In the genomic region with DNA sequence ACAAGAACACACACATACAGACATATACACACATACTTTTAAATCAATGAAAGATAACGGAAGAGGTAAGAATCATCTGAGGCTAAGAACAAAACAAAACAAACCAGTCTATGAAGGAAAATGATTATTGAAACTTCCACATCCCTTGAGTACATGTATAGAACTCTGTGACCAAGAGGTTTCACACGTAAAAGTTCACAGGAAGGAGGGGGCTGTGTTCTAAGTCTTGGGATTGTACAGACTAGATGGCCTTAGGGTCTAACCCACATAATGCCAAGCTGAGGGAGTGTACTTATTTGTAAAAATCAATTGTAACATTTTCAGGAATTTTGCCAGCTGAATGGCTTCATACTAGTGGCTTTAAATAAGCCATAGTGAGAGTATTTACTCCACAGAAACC, we compare ENCODE assay signal across 22 cellular contexts.
"Had no signal": no experiment of that assay in that cellular context is flagged by ENCODE, and none has a peak within 500 bp of the region (broad histone marks: within the 10 kb centered on the region; RNA-seq: fewer than 3 reads in every experiment).

No MANE protein-coding gene starts in this region.

- H3K36me3 Mint-ChIP-seq: activated CD8-positive, alpha-beta memory T cell treated with anti-CD3 and anti-CD28 coated beads, Interleukin-2, amount 10 ng/mL, durations not matched to agents 7 days and 5 days had no signal

- H3K4me3 Mint-ChIP-seq: activated B cell treated with CpG ODN at 0.5 μM for 24 hours; activated CD8-positive, alpha-beta memory T cell treated with anti-CD3 and anti-CD28 coated beads, Interleukin-2, amount 10 ng/mL, durations not matched to agents 7 days and 5 days; activated naive CD8-positive, alpha-beta T cell treated with anti-CD3 and anti-CD28 coated beads, Interleukin-2, amount 10 ng/mL, durations not matched to agents 7 days and 5 days; central memory CD8-positive, alpha-beta T cell had no signal

- H3K27ac Mint-ChIP-seq: activated B cell treated with CpG ODN at 0.5 μM for 24 hours; activated CD8-positive, alpha-beta memory T cell treated with anti-CD3 and anti-CD28 coated beads, Interleukin-2, amount 10 ng/mL, durations not matched to agents 7 days and 5 days; activated naive CD8-positive, alpha-beta T cell treated with anti-CD3 and anti-CD28 coated beads, Interleukin-2, amount 10 ng/mL, durations not matched to agents 7 days and 5 days; activated T-helper 2 cell treated with anti-CD3 and anti-CD28 coated beads, Interferon-gamma antibody, Interleukin-2, Interleukin-4, amounts not matched to agents 10 μg/mL and 5 μg/mL and 100 μg/mL, durations not matched to agents 14 hours and 24 hours and 36 hours had no signal

- H3K27me3 Mint-ChIP-seq: activated CD8-positive, alpha-beta memory T cell treated with anti-CD3 and anti-CD28 coated beads, Interleukin-2, amount 10 ng/mL, durations not matched to agents 7 days and 5 days; activated naive CD8-positive, alpha-beta T cell treated with anti-CD3 and anti-CD28 coated beads, Interleukin-2, amount 10 ng/mL, durations not matched to agents 7 days and 5 days had no signal

- ATAC-seq: activated CD8-positive, alpha-beta memory T cell treated with anti-CD3 and anti-CD28 coated beads, Interleukin-2, amount 10 ng/mL, durations not matched to agents 7 days and 5 days; body of pancreas had no signal

- DNase-seq: activated B cell treated with CpG ODN at 0.5 μM for 24 hours; activated CD4-positive, alpha-beta T cell treated with anti-CD3 and anti-CD28 coated beads, Interleukin-2, amount 50 U/mL, for 1 hour; activated CD8-positive, alpha-beta memory T cell treated with anti-CD3 and anti-CD28 coated beads, Interleukin-2, amount 10 ng/mL, durations not matched to agents 7 days and 5 days; activated gamma-delta T cell treated with Interleukin-2 at 50 U/mL for 16 hours; activated naive CD8-positive, alpha-beta T cell treated with anti-CD3 and anti-CD28 coated beads, Interleukin-2, amount 10 ng/mL, durations not matched to agents 7 days and 5 days; activated T-cell treated with anti-CD3 and anti-CD28 coated beads, Interleukin-2, amount 50 U/mL, for 48 hours; body of pancreas; MG63; MV-4-11; NCI-H1092 treated with DMSO at 0.1 percent for 48 hours; NCI-H1417 treated with DMSO at 0.1 percent for 48 hours; NCI-H1694; NCI-H2029 treated with DMSO at 0.1 percent for 48 hours; NCI-H345; NCI-H510A; NCI-H526 treated with DMSO at 0.1 percent for 48 hours; NCI-H82; SIG-M5; T-helper 2 cell; T1000 had no signal

- H3K4me1 Mint-ChIP-seq: activated B cell treated with CpG ODN at 0.5 μM for 24 hours; activated CD8-positive, alpha-beta memory T cell treated with anti-CD3 and anti-CD28 coated beads, Interleukin-2, amount 10 ng/mL, durations not matched to agents 7 days and 5 days; central memory CD8-positive, alpha-beta T cell had no signal

- H3K9me3 Mint-ChIP-seq: activated B cell treated with CpG ODN at 0.5 μM for 24 hours; central memory CD8-positive, alpha-beta T cell had no signal
